In the genomic region with DNA sequence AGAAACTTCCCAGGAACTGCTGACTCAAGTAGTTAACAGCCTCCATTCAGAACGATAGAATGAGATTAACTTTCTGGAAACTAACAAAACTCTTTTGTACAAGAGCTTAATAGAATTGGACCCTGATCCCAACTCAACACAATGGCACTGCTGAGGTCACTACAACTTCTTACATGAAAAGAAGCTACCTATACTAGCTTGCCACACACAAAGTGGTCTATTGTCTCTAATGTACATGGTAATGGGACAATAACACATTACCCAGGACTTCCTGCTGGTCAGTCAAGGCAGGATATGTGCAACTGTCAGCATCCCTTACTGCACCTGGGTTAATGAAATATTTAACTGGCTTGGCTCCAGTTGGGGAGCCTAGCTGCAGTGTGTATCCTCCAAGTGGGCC, we compare ENCODE assay signal across 21 cellular contexts.
"Had no signal": no experiment of that assay in that cellular context is flagged by ENCODE, and none has a peak within 500 bp of the region (broad histone marks: within the 10 kb centered on the region; RNA-seq: fewer than 3 reads in every experiment).

No MANE protein-coding gene starts in this region.

- FAIRE-seq: RCC 7860 had no signal

- H3K4me3 Mint-ChIP-seq: T-cell; T-helper 1 cell treated with Interleukin-12 subunit alpha and Interleukin-12 subunit beta and Interleukin-4 antibody, amounts not matched to agents 30 μg/mL and 1 μg/mL, for 36 hours had no signal

- H3K27ac Mint-ChIP-seq: T-cell; T-helper 1 cell treated with Interleukin-12 subunit alpha and Interleukin-12 subunit beta and Interleukin-4 antibody, amounts not matched to agents 30 μg/mL and 1 μg/mL, for 36 hours had no signal

- H3K27me3 ChIP-seq: MG63 had no signal

- H3K4me2 ChIP-seq: SK-N-SH had no signal

- H3K4me3 ChIP-seq: MG63 had no signal

- H3K36me3 ChIP-seq: MG63 had no signal

- ATAC-seq: T-cell had no signal

- H3K9ac ChIP-seq: SK-N-SH had no signal

- DNase-seq: Karpas-422, KG1, MG63, NCI-H1092, NCI-H1417, NCI-H1436 treated with DMSO at 0.1 percent for 48 hours, NCI-H1694, NCI-H187 treated with DMSO at 0.1 percent for 48 hours, NCI-H2029 treated with DMSO at 0.1 percent for 48 hours, NCI-H345, NCI-H446 treated with DMSO at 0.1 percent for 48 hours, NCI-H510A treated with DMSO at 0.1 percent for 48 hours, NCI-H526, NCI-H82, Right ventricle myocardium superior, RPMI8226, SK-N-SH, SW 1271, T-cell had no signal

- H3K9me3 ChIP-seq: MG63, SK-N-SH had no signal

- H3K4me1 Mint-ChIP-seq: T-cell had no signal
